Comparison of ENCODE assay signal across 15 cellular contexts in genomic region chr5:87210076-87210475, GRCh38. TPM values are rescaled to one million over a fixed set of nuclear protein-coding genes. Genes with fewer than 3 reads are reported as not detected.
DNase-seq lines count a peak whose midpoint lies in the region; TF ChIP-seq lines count a peak whose summit lies in the region.
"Had no signal": no experiment of that assay in that cellular context is flagged by ENCODE, and none has a peak within 500 bp of the region (broad histone marks: within the 10 kb centered on the region; RNA-seq: fewer than 3 reads in every experiment).

No MANE protein-coding gene starts in this region.

- TF ChIP-seq CTCF in HFFc6 (IDR thresholded peaks at IDR 0.05): no peak

- H3K4me1 Mint-ChIP-seq in HFFc6 (ENCODE audit: low read depth): peaks cover 41% of the 10 kb centered on the region

- 0 out of 2 replicates have a peak overlapping the region, but pooled peaks have one; percentile 12 for H3K4me3 Mint-ChIP-seq in HFFc6
- H3K4me3 Mint-ChIP-seq: CD4-positive, alpha-beta T cell; IgD-negative memory B cell had no signal

- peak overlapping the region; percentile 28; the same call in 1 of the 2 replicates for H3K27ac Mint-ChIP-seq in HFFc6
- H3K27ac Mint-ChIP-seq: CD4-positive, alpha-beta T cell; IgD-negative memory B cell had no signal

- DNase-seq in AG20443 (ENCODE audit: low spot score) (peak; percentile 12), HFFc6 (peak; percentile 19), amniotic stem cell (lab: John Stamatoyannopoulos, UW) (peak; percentile 5), iris pigment epithelial cell (ENCODE audit: low read depth) (peak; percentile 50), superior temporal gyrus (ENCODE audit: extremely low spot score) (no peak), NCI-H524 treated with DMSO at 0.1 percent for 48 hours (lab: John Stamatoyannopoulos, UW) (no peak), KG1 (lab: John Stamatoyannopoulos, UW) (no peak), hypothalamus (lab: John Stamatoyannopoulos, UW) (no peak)
- DNase-seq: CD4-positive, alpha-beta T cell; DMS79 treated with DMSO at 0.1 percent for 48 hours; NCI-H1436 treated with DMSO at 0.1 percent for 48 hours; NCI-H2081 treated with DMSO at 0.1 percent for 48 hours; NCI-H226; NCI-H526 treated with DMSO at 0.1 percent for 48 hours had no signal

- no peaks in the 10 kb centered on the region for H3K9me3 Mint-ChIP-seq in HFFc6
- H3K9me3 Mint-ChIP-seq: IgD-negative memory B cell had no signal

- peaks cover 14% of the 10 kb centered on the region for H3K36me3 Mint-ChIP-seq in HFFc6 (ENCODE audit: low read depth)

- 0 out of 2 replicates have a peak, but pooled peaks cover under 1% of the 10 kb centered on the region for H3K27me3 Mint-ChIP-seq in HFFc6 (ENCODE audit: insufficient read depth)
- H3K27me3 Mint-ChIP-seq: CD4-positive, alpha-beta T cell; IgD-negative memory B cell had no signal

RNA-seq across cellular contexts. Expression of gene RASA1, which starts 57.6 kb away (rescaled TPM):
- 10 to 100 TPM; 61.6 to 89.8 (median 64.9) TPM for total RNA-seq in HFFc6 (2021; fragmentation: NEBNext Ultra II Directional; extraction: Animal tissue kit (Norgen Biotek cat#: 25700))

Comparison
In these comparisons a context has a peak if more than half of its experiments do, and no peak if none do; other contexts are left out.
1. DNase-seq: peak in AG20443 (single experiment), HFFc6 (single experiment), amniotic stem cell (single experiment) and iris pigment epithelial cell (single experiment); none in superior temporal gyrus (single experiment), NCI-H524 treated with DMSO at 0.1 percent for 48 hours (single experiment), KG1 (single experiment) and hypothalamus (0 of 51).